15 cellular contexts compared by ENCODE assay signal in genomic region chr18:183769-184168, GRCh38. TPM values are rescaled to one million over a fixed set of nuclear protein-coding genes. Genes with fewer than 3 reads are reported as not detected.
DNase-seq lines count a peak whose midpoint lies in the region; ATAC-seq, FAIRE-seq and TF ChIP-seq lines count a peak whose summit lies in the region.
"Had no signal": no experiment of that assay in that cellular context is flagged by ENCODE, and none has a peak within 500 bp of the region (broad histone marks: within the 10 kb centered on the region; RNA-seq: fewer than 3 reads in every experiment).

No MANE protein-coding gene starts in this region.

- intact Hi-C loops in K562 (cut with micrococcal nuclease) = no loop called here

- no peaks in the 10 kb centered on the region for H4K20me1 ChIP-seq in K562 (replicated peaks; ENCODE audit: control insufficient read depth, insufficient read depth, low read length)

- no peaks in the 10 kb centered on the region for H3K9me3 ChIP-seq in K562 (replicated peaks; ENCODE audit: control insufficient read depth, insufficient read depth, low read depth, low read length)
- H3K9me3 ChIP-seq: vagina had no signal

- DNase-seq in NCI-H2081 (lab: John Stamatoyannopoulos, UW) (peak; percentile 24 to 38), NCI-H2081 treated with DMSO at 0.1 percent for 48 hours (lab: John Stamatoyannopoulos, UW) (no peak), NCI-H1105 (lab: John Stamatoyannopoulos, UW) (peak; percentile 23), K562 (ENCODE audit: extremely low read depth in 1 of 4, low spot score in 3 of 4) (peak; percentile 31 to 54 (median 38)), mesothelial cell of epicardium (ENCODE audit: low spot score in 2 of 2, unreplicated experiment in 2 of 2) (no peak), HFFc6 (no peak), caudate nucleus (lab: John Stamatoyannopoulos, UW) (no peak)
- DNase-seq: activated naive CD8-positive, alpha-beta T cell treated with anti-CD3 and anti-CD28 coated beads for 36 hours; DMS153; effector CD8-positive, alpha-beta T cell; hypothalamus; NCI-H446 treated with DMSO at 0.1 percent for 48 hours had no signal

- H3K27me3 ChIP-seq in K562 (ENCODE audit: control insufficient read depth in 2 of 2, insufficient read depth in 2 of 2, low read length in 2 of 2) = no peaks in the 10 kb centered on the region
- H3K27me3 ChIP-seq: vagina had no signal

- H3K9me1 ChIP-seq in K562 (ENCODE audit: control insufficient read depth, insufficient read depth, low read length) = no peaks in the 10 kb centered on the region

- TF ChIP-seq CTCF in K562 (IDR thresholded peaks at IDR 0.05 in 2 of 3, conservative IDR thresholded peaks at IDR 0.05 in 1 of 3; ENCODE audit: insufficient read depth in 2 of 3, low read depth in 1 of 3, low read length in 3 of 3) (no peak), mesothelial cell of epicardium (IDR thresholded peaks at IDR 0.05; ENCODE audit: unreplicated experiment) (no peak), HFFc6 (IDR thresholded peaks at IDR 0.05) (no peak)

- no peak overlapping the region for H2AFZ ChIP-seq in K562 (ENCODE audit: low read depth, low read length)

- ATAC-seq in K562 = peak; percentile 59; the same call in 2 of the 3 replicates
- ATAC-seq in HG03108 (IDR thresholded peaks at IDR 0.05; ENCODE audit: unreplicated experiment) = no peak

- in situ Hi-C loops in K562 (cut with MboI) = no loop called here

- POLR2A ChIA-PET in K562 (lab: Yijun Ruan, JAX) = interaction anchor here (0.8 to 2.9 kb wide), 4 partner anchors 9 to 36 kb away, joined by 3 to 7 read pairs (median 4); no protein-coding TSS in a partner anchor

- TF ChIP-seq EP300 in K562 (IDR thresholded peaks at IDR 0.05; ENCODE audit: low read length) = no peak

- CTCF ChIA-PET in K562 (lab: Yijun Ruan, JAX; ENCODE audit: low intra/inter-chr PET ratio) = no interaction called here

- H3K4me3 ChIP-seq in K562 = no peak overlapping the region
- H3K4me3 ChIP-seq: vagina had no signal

- H3K36me3 Mint-ChIP-seq in mesothelial cell of epicardium (peaks cover 22% of the 10 kb centered on the region), HFFc6 (ENCODE audit: low read depth) (peaks cover 11% of the 10 kb centered on the region; the same call in 1 of the 2 replicates)

- no peaks in the 10 kb centered on the region for H3K27me3 Mint-ChIP-seq in mesothelial cell of epicardium (ENCODE audit: low read depth)
- H3K27me3 Mint-ChIP-seq in HFFc6 (ENCODE audit: insufficient read depth) = no peaks in the 10 kb centered on the region; the same call in 1 of the 2 replicates
- H3K27me3 Mint-ChIP-seq: activated naive CD8-positive, alpha-beta T cell treated with anti-CD3 and anti-CD28 coated beads for 36 hours; memory B cell had no signal

- H3K4me1 ChIP-seq in K562 (replicated peaks in 1 of 2; ENCODE audit: control insufficient read depth in 2 of 2, insufficient read depth in 2 of 2, low read length in 2 of 2) = no peaks in the 10 kb centered on the region; a peak in 1 of 5 replicates
- H3K4me1 ChIP-seq: vagina had no signal

- no peaks in the 10 kb centered on the region for H3K9me3 Mint-ChIP-seq in mesothelial cell of epicardium
- H3K9me3 Mint-ChIP-seq in HFFc6 = no peaks in the 10 kb centered on the region
- H3K9me3 Mint-ChIP-seq: activated naive CD8-positive, alpha-beta T cell treated with anti-CD3 and anti-CD28 coated beads for 36 hours; memory B cell had no signal

- peaks cover 79% of the 10 kb centered on the region for H3K36me3 ChIP-seq in K562 (ENCODE audit: control insufficient read depth, insufficient read depth, low read length)

- peaks cover 69% of the 10 kb centered on the region for H3K79me2 ChIP-seq in K562 (ENCODE audit: control insufficient read depth, insufficient read depth, low read length)

- H3K4me2 ChIP-seq in K562 (ENCODE audit: insufficient read depth, low read length) = no peak overlapping the region

- H3K4me3 Mint-ChIP-seq in mesothelial cell of epicardium (no peak overlapping the region), HFFc6 (no peak overlapping the region)
- H3K4me3 Mint-ChIP-seq: activated naive CD8-positive, alpha-beta T cell treated with anti-CD3 and anti-CD28 coated beads for 36 hours; memory B cell had no signal

- no peak for FAIRE-seq in K562 (lab: Jason Lieb, UNC)

- H3K27ac ChIP-seq in K562 (ENCODE audit: extremely low read depth, low read depth, low read length) (no peak overlapping the region), caudate nucleus (ENCODE audit: low read depth, low read length) (no peak overlapping the region)
- H3K27ac ChIP-seq: vagina had no signal

- peaks cover 3% of the 10 kb centered on the region for H3K4me1 Mint-ChIP-seq in mesothelial cell of epicardium
- peaks cover 10% of the 10 kb centered on the region for H3K4me1 Mint-ChIP-seq in HFFc6 (ENCODE audit: low read depth)

- no peak for TF ChIP-seq POLR2A in K562 (conservative IDR thresholded peaks at IDR 0.05)

- 100% methylated on average over 1 of the region's 1 CpG for WGBS in K562 (ENCODE audit: insufficient coverage, low coverage, missing lambda C conversion rate)

- H3K27ac Mint-ChIP-seq in mesothelial cell of epicardium (peak overlapping the region; percentile 18), HFFc6 (no peak overlapping the region; the same call in 1 of the 2 replicates)
- H3K27ac Mint-ChIP-seq: activated naive CD8-positive, alpha-beta T cell treated with anti-CD3 and anti-CD28 coated beads for 36 hours; memory B cell had no signal

- TF ChIP-seq RAD21 in K562 (CRISPR knock-in tag; conservative IDR thresholded peaks at IDR 0.05 in 1 of 2, IDR thresholded peaks at IDR 0.05 in 1 of 2) = no peak

- no TSS peak for BruUV-seq in K562 (replicated peaks; lab: Mats Ljungman, UMichigan)

- H3K9ac ChIP-seq in K562 (ENCODE audit: insufficient read depth in 1 of 2, low read depth in 2 of 2, low read length in 2 of 2) = no peak overlapping the region

TF ChIP-seq in K562, 482 proteins besides CTCF, POLR2A, EP300 and RAD21:
- TF ChIP-seq, protein P1, sequence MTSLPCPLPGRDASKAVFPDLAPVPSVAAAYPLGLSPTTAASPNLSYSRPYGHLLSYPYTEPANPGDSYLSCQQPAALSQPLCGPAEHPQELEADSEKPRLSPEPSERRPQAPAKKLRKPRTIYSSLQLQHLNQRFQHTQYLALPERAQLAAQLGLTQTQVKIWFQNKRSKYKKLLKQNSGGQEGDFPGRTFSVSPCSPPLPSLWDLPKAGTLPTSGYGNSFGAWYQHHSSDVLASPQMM (CRISPR knock-in tag; IDR thresholded peaks at IDR 0.05) = no peak
- peak; percentile 90 for TF ChIP-seq NFIC (IDR thresholded peaks at IDR 0.05)

RNA-seq across cellular contexts. Expression of gene USP14, which starts 25.4 kb away (rescaled TPM):
- 31.1 and 120 TPM in 2 replicates for total RNA-seq in K562 (2011; cell fraction: chromatin; rRNA removed; ENCODE audit: low replicate concordance)
- total RNA-seq in K562 (2011; cell fraction: nucleolus; rRNA removed) = 14.7 and 20.5 TPM in 2 replicates
- 38.9 and 53.7 TPM in 2 replicates for total RNA-seq in K562 (2011; cell fraction: nucleoplasm; rRNA removed)
- total RNA-seq in K562 (2014; rRNA removed) (18.7 and 20.5 TPM in 2 replicates), K562 (2014; rRNA removed; fragmentation: Illumina TruSeq; extraction: Trizol) (34.3 and 37.5 TPM in 2 replicates), K562 (2015; rRNA removed; fragmentation: Illumina TruSeq; extraction: Trizol) (25.7 and 28.3 TPM in 2 replicates), K562 (2021) (114 and 122 TPM in 2 replicates), mesothelial cell of epicardium (54.7 to 57.1 TPM (median 55.2 TPM) in 3 replicates)
- polyA plus RNA-seq in K562 (2011; rRNA removed) (56.5 and 63.9 TPM in 2 replicates), K562 (2014; fragmentation: Illumina TruSeq; extraction: Trizol) (124 and 129 TPM in 2 replicates), K562 (2014; fragmentation: Nextera tagmentation; extraction: Ambion mirVana) (10 to 100 TPM; 34.4 to 40.3 TPM), K562 (2014; rRNA removed) (44.6 and 67.2 TPM in 2 replicates)
- 10.5 and 22.7 TPM in 2 replicates for polyA plus RNA-seq in K562 (2011; cell fraction: cytosol; rRNA removed)
- 24.4 and 57.0 TPM in 2 replicates for polyA plus RNA-seq in K562 (2011; cell fraction: nucleus; rRNA removed)
- polyA plus RNA-seq in K562 (2012) = 63.7 and 85.9 TPM in 2 replicates
- polyA minus RNA-seq in K562 (2011; rRNA and poly(A)+ RNA removed) = 35.5 and 64.2 TPM in 2 replicates
- polyA minus RNA-seq in K562 (2011; cell fraction: cytosol; rRNA and poly(A)+ RNA removed) = 51.2 and 61.3 TPM in 2 replicates
- 13.6 and 32.7 TPM in 2 replicates for polyA minus RNA-seq in K562 (2011; cell fraction: nucleus; rRNA and poly(A)+ RNA removed)
- total RNA-seq in HFFc6 (2021; fragmentation: NEBNext Ultra II Directional; extraction: Animal tissue kit (Norgen Biotek cat#: 25700)) = 100 to 1,000 TPM in 3 of 6 experiments, 10 to 100 TPM in 3; 92.0 to 114 (median 101) TPM

Comparison
In these comparisons a context has a peak if more than half of its experiments do, and no peak if none do; other contexts are left out.
1. DNase-seq: peak in NCI-H2081 (2 of 2), NCI-H1105 (single experiment) and K562 (4 of 4); none in NCI-H2081 treated with DMSO at 0.1 percent for 48 hours (single experiment), mesothelial cell of epicardium (0 of 2), HFFc6 (single experiment) and caudate nucleus (0 of 61).